ENCODE assay signal across 14 cellular contexts in the genomic region with DNA sequence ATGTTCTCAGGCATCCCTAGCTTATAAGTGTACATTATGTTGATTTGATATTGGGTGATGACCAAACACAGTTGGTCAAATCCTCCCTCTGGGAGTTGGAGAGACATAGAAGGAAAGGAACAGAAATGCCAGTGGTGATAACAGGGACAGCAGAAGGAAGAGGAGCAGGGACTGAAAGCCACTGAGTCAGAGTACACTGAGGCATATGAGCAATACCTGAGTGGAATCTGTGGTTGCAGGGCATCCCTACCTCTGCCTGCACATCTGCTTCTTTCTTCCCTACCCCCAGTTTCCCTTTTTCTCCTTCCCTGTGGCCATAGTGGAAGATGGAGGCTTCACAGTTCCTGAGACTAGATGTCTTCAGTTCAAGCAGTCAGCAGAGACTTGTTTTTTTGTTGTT. TPM values are rescaled to one million over a fixed set of nuclear protein-coding genes. Genes with fewer than 3 reads are reported as not detected.
DNase-seq lines count a peak whose midpoint lies in the region; ATAC-seq and TF ChIP-seq lines count a peak whose summit lies in the region.
"Had no signal": no experiment of that assay in that cellular context is flagged by ENCODE, and none has a peak within 500 bp of the region (broad histone marks: within the 10 kb centered on the region; RNA-seq: fewer than 3 reads in every experiment).

No MANE protein-coding gene starts in this region.

- H3K36me3 Mint-ChIP-seq in H9 (ENCODE audit: insufficient read depth in 1 of 3, low read depth in 3 of 3) (peaks cover 16 to 32% (median 25%) of the 10 kb centered on the region in 3 experiments), brain (peaks cover 36% of the 10 kb centered on the region)
- H3K36me3 Mint-ChIP-seq in stimulated activated memory B cell treated with anti-CD40 and anti-IgM and Interleukin-4, amounts not matched to agents 10 μg/mL and 1 μg/mL and 100 μg/mL, for 72 hours = peaks cover 20% of the 10 kb centered on the region

- H3K27ac Mint-ChIP-seq in H9 (peak overlapping the region in 2 of 3 experiments; percentile 11 to 23; a peak in 2 of 7 replicates), brain (peak overlapping the region in 3 of 5 experiments; percentile 74 to 84 (median 81))
- peak overlapping the region; percentile 13 for H3K27ac Mint-ChIP-seq in stimulated activated memory B cell treated with anti-CD40 and anti-IgM and Interleukin-4, amounts not matched to agents 10 μg/mL and 1 μg/mL and 100 μg/mL, for 72 hours
- H3K27ac Mint-ChIP-seq: CD8-positive, alpha-beta memory T cell had no signal

- H3K4me3 Mint-ChIP-seq in H9 (no peak overlapping the region), brain (no peak overlapping the region)
- no peak overlapping the region for H3K4me3 Mint-ChIP-seq in stimulated activated memory B cell treated with anti-CD40 and anti-IgM and Interleukin-4, amounts not matched to agents 10 μg/mL and 1 μg/mL and 100 μg/mL, for 72 hours
- H3K4me3 Mint-ChIP-seq: CD8-positive, alpha-beta memory T cell had no signal

- ATAC-seq in foreskin keratinocyte (peak; percentile 61), GM21576 (IDR thresholded peaks at IDR 0.05; ENCODE audit: unreplicated experiment) (no peak)
- no peak for ATAC-seq in stimulated activated memory B cell treated with anti-CD40 and anti-IgM and Interleukin-4, amounts not matched to agents 10 μg/mL and 1 μg/mL and 100 μg/mL, for 72 hours

- no peak overlapping the region for H3K4me2 ChIP-seq in H9 (ENCODE audit: insufficient read depth, insufficient read length, low read length)
- H3K4me2 ChIP-seq: A549, BLaER1 had no signal

- H3K56ac ChIP-seq in H9 (ENCODE audit: insufficient read length, low read depth, low read length) = no peak overlapping the region

- H3K27me3 Mint-ChIP-seq in H9 (ENCODE audit: low read depth) (no peaks in the 10 kb centered on the region), brain (no peaks in the 10 kb centered on the region)
- no peaks in the 10 kb centered on the region for H3K27me3 Mint-ChIP-seq in stimulated activated memory B cell treated with anti-CD40 and anti-IgM and Interleukin-4, amounts not matched to agents 10 μg/mL and 1 μg/mL and 100 μg/mL, for 72 hours
- H3K27me3 Mint-ChIP-seq: CD8-positive, alpha-beta memory T cell had no signal

- no peak overlapping the region for H4K5ac ChIP-seq in H9 (ENCODE audit: insufficient read length, low read depth, low read length)

- peaks cover 8% of the 10 kb centered on the region for H3K79me1 ChIP-seq in H9 (ENCODE audit: insufficient read depth, low read depth, low read length, poor library complexity, severe bottlenecking)

- TF ChIP-seq CTCF in H9 (conservative IDR thresholded peaks at IDR 0.05) (no peak), brain (conservative IDR thresholded peaks at IDR 0.05) (no peak), foreskin keratinocyte (conservative IDR thresholded peaks at IDR 0.05) (no peak)

- no peaks in the 10 kb centered on the region for H3K9me3 Mint-ChIP-seq in H9
- peaks cover 0 to 5% (median 0%) of the 10 kb centered on the region in 5 experiments for H3K9me3 Mint-ChIP-seq in brain
- H3K9me3 Mint-ChIP-seq in stimulated activated memory B cell treated with anti-CD40 and anti-IgM and Interleukin-4, amounts not matched to agents 10 μg/mL and 1 μg/mL and 100 μg/mL, for 72 hours = no peaks in the 10 kb centered on the region
- H3K9me3 Mint-ChIP-seq: CD8-positive, alpha-beta memory T cell had no signal

- no peak overlapping the region for H2AK5ac ChIP-seq in H9 (ENCODE audit: insufficient read length, low read length)

- H3K27me3 ChIP-seq in H9 (ENCODE audit: insufficient read depth, low read length) (no peaks in the 10 kb centered on the region), foreskin keratinocyte (no peaks in the 10 kb centered on the region)
- H3K27me3 ChIP-seq: BLaER1 had no signal

- H2BK120ac ChIP-seq in H9 (ENCODE audit: low read depth, low read length, poor library complexity, severe bottlenecking) = no peak overlapping the region

- no peak overlapping the region for H3K23ac ChIP-seq in H9 (ENCODE audit: insufficient read length, low read depth, low read length)

- no peak overlapping the region for H3K14ac ChIP-seq in H9 (ENCODE audit: insufficient read depth, low read length)

- H3K4ac ChIP-seq in H9 (ENCODE audit: low read depth, low read length) = no peak overlapping the region

- no peak overlapping the region for H2AFZ ChIP-seq in H9 (ENCODE audit: low read length)
- H2AFZ ChIP-seq: GM23248 had no signal

- H3K27ac ChIP-seq in H9 (ENCODE audit: insufficient read length, low read depth, low read length) (no peak overlapping the region), foreskin keratinocyte (no peak overlapping the region)
- H3K27ac ChIP-seq: A549, BLaER1, GM23248 had no signal

- H2BK15ac ChIP-seq in H9 (ENCODE audit: low read depth, low read length) = no peak overlapping the region

- H3K4me1 Mint-ChIP-seq in H9 = peaks cover 33 to 38% of the 10 kb centered on the region in 2 experiments
- H3K4me1 Mint-ChIP-seq in brain = peaks cover 48% of the 10 kb centered on the region
- H3K4me1 Mint-ChIP-seq in stimulated activated memory B cell treated with anti-CD40 and anti-IgM and Interleukin-4, amounts not matched to agents 10 μg/mL and 1 μg/mL and 100 μg/mL, for 72 hours = no peaks in the 10 kb centered on the region
- H3K4me1 Mint-ChIP-seq: CD8-positive, alpha-beta memory T cell had no signal

- peaks cover 2% of the 10 kb centered on the region; the same call in 1 of the 2 replicates for H3K79me2 ChIP-seq in H9 (ENCODE audit: insufficient read depth, low read length)

- no peaks in the 10 kb centered on the region for H3K9me3 ChIP-seq in H9 (ENCODE audit: control insufficient read depth, low read depth, low read length)
- H3K9me3 ChIP-seq: A549, BLaER1, Caco-2 had no signal

- DNase-seq in H9 (no peak), foreskin keratinocyte (peak in 1 of 2 donors; percentile 23), NCI-H1436 treated with DMSO at 0.1 percent for 48 hours (lab: John Stamatoyannopoulos, UW) (no peak), NOMO-1 (lab: John Stamatoyannopoulos, UW; ENCODE audit: unreplicated experiment in 2 of 2) (no peak)
- DNase-seq: Caco-2; CD8-positive, alpha-beta memory T cell; GF-D8; H7 had no signal

- no peaks in the 10 kb centered on the region for H4K20me1 ChIP-seq in H9 (ENCODE audit: control insufficient read depth, insufficient read depth, insufficient read length)

- H3K23me2 ChIP-seq in H9 (ENCODE audit: insufficient read length, low read depth, low read length, poor library complexity, severe bottlenecking) = no peaks in the 10 kb centered on the region

- no peak overlapping the region for H3K9ac ChIP-seq in H9 (ENCODE audit: extremely low read depth, insufficient read length, low read length)
- H3K9ac ChIP-seq: BLaER1, GM23248 had no signal

- no peak overlapping the region for H4K91ac ChIP-seq in H9 (ENCODE audit: insufficient read length, low read depth, low read length)

- H2BK5ac ChIP-seq in H9 (ENCODE audit: insufficient read length, low read length) = no peak overlapping the region

- H2BK20ac ChIP-seq in H9 (ENCODE audit: low read depth, low read length, poor library complexity, severe bottlenecking) = no peak overlapping the region

- no peak overlapping the region for H3T11ph ChIP-seq in H9 (ENCODE audit: low read length)

- H3K18ac ChIP-seq in H9 (ENCODE audit: insufficient read length, low read depth, low read length) = no peak overlapping the region

- no peak overlapping the region for H2BK12ac ChIP-seq in H9 (ENCODE audit: insufficient read length, low read depth, low read length)

- H4K8ac ChIP-seq in H9 (replicated peaks; ENCODE audit: insufficient read length, low read depth, low read length) = no peak overlapping the region

- H3K4me1 ChIP-seq in H9 (ENCODE audit: insufficient read depth, low read length) = peaks cover 8% of the 10 kb centered on the region
- H3K4me1 ChIP-seq in foreskin keratinocyte = peaks cover 6% of the 10 kb centered on the region
- H3K4me1 ChIP-seq: A549, BLaER1, Caco-2 had no signal

RNA-seq across cellular contexts. Expression of a gene that starts 44.9 kb away (rescaled TPM):
- total RNA-seq in H9 (2021) (128 and 134 TPM in 2 replicates), foreskin keratinocyte (11.4 and 13.3 TPM in 2 replicates)
- polyA plus RNA-seq in brain (ENCODE audit: insufficient read depth, low read depth, low replicate concordance) (5.5 TPM), foreskin keratinocyte (5.2 and 5.8 TPM in 2 replicates)

Comparison
In these comparisons a context has a peak if more than half of its experiments do, and no peak if none do; other contexts are left out.
1. H3K27ac Mint-ChIP-seq: peak in every context shown above with its lines; median percentile 81 in brain; 17 in H9; 13 in stimulated activated memory B cell treated with anti-CD40 and anti-IgM and Interleukin-4, amounts not matched to agents 10 μg/mL and 1 μg/mL and 100 μg/mL, for 72 hours.